Comparison of ENCODE assay signal across 11 cellular contexts in genomic region chr17:80758793-80759673, GRCh38.
DNase-seq lines count a peak whose midpoint lies in the region; ATAC-seq, FAIRE-seq and TF ChIP-seq lines count a peak whose summit lies in the region.
"Had no signal": no experiment of that assay in that cellular context is flagged by ENCODE, and none has a peak within 500 bp of the region (broad histone marks: within the 10 kb centered on the region; RNA-seq: fewer than 3 reads in every experiment).

No MANE protein-coding gene starts in this region.

- no peak overlapping the region for H3K4me3 Mint-ChIP-seq in activated CD4-positive, alpha-beta memory T cell treated with anti-CD3 and anti-CD28 coated beads for 36 hours

- FAIRE-seq in HTR-8/SVneo (lab: Jason Lieb, UNC), result no peak

- 78 to 100% methylated on average over 1 to 13 of the region's 13 CpGs for WGBS in transverse colon (ENCODE audit: low coverage in 1 of 2), 2 donors

- no peak for DNase-seq in Right ventricle myocardium inferior (ENCODE audit: missing footprints)
- DNase-seq in cardiac septum (ENCODE audit: low spot score), result no peak
- DNase-seq in activated CD4-positive, alpha-beta memory T cell treated with anti-CD3 and anti-CD28 coated beads for 36 hours, result peak; percentile 71
- peak; percentile 49 for DNase-seq in left ventricle myocardium inferior
- no peak for DNase-seq in transverse colon
- DNase-seq in HTR-8/SVneo (ENCODE audit: insufficient read length, low spot score), result no peak
- DNase-seq in NCI-H1105 treated with DMSO at 0.1 percent for 48 hours (lab: John Stamatoyannopoulos, UW), result no peak
- no peak for DNase-seq in cortex of kidney (lab: John Stamatoyannopoulos, UW)
- DNase-seq: aorta; NCI-H1105; stimulated activated CD8-positive, alpha-beta memory T cell treated with anti-CD3 and anti-CD28 coated beads, Interleukin-4, amount 100 ng/mL, for 48 hours had no signal

- intact Hi-C loops in Right ventricle myocardium inferior (cut with DNase I) (no loop called here), cardiac septum (cut with DNase I) (no loop called here), left ventricle myocardium inferior (cut with micrococcal nuclease) (no loop called here), transverse colon (cut with DNase I; ENCODE audit: low total_unique reads) (no loop called here)
- intact Hi-C loops in activated CD4-positive, alpha-beta memory T cell treated with anti-CD3 and anti-CD28 coated beads for 36 hours (cut with micrococcal nuclease), result no loop called here

- H3K27ac ChIP-seq in left ventricle myocardium inferior (replicated peaks) (peak overlapping the region; percentile 17), transverse colon (peak overlapping the region; percentile 11 to 56 (median 46))

- H3K27ac Mint-ChIP-seq in activated CD4-positive, alpha-beta memory T cell treated with anti-CD3 and anti-CD28 coated beads for 36 hours, result peak overlapping the region; percentile 86

- no peaks in the 10 kb centered on the region for H3K27me3 Mint-ChIP-seq in activated CD4-positive, alpha-beta memory T cell treated with anti-CD3 and anti-CD28 coated beads for 36 hours

- H3K9me3 ChIP-seq in left ventricle myocardium inferior (replicated peaks), result no peaks in the 10 kb centered on the region
- no peaks in the 10 kb centered on the region for H3K9me3 ChIP-seq in transverse colon

- H3K36me3 Mint-ChIP-seq in activated CD4-positive, alpha-beta memory T cell treated with anti-CD3 and anti-CD28 coated beads for 36 hours, result peaks cover 26% of the 10 kb centered on the region

- peaks cover 60% of the 10 kb centered on the region for H3K4me1 Mint-ChIP-seq in activated CD4-positive, alpha-beta memory T cell treated with anti-CD3 and anti-CD28 coated beads for 36 hours (ENCODE audit: low read depth)

- no peak for TF ChIP-seq EP300 in transverse colon (IDR thresholded peaks at IDR 0.05; ENCODE audit: low read depth)

- POLR2A ChIA-PET in activated CD4-positive, alpha-beta memory T cell treated with anti-CD3 and anti-CD28 coated beads for 36 hours (lab: Charles Lee), result no interaction called here

- in situ Hi-C loops in transverse colon (cut with MboI; ENCODE audit: low pct_ligation_motif_present in 1 of 4, low pct_unique_long_range_greater_than_20kb in 1 of 4, low sequenced_read_pairs in 3 of 4), result no loop called here

- TF ChIP-seq CTCF in left ventricle myocardium inferior (IDR thresholded peaks at IDR 0.05; ENCODE audit: borderline replicate concordance), result no peak
- TF ChIP-seq CTCF in transverse colon (IDR thresholded peaks at IDR 0.05), result no peak

- no peak for TF ChIP-seq POLR2A in transverse colon (IDR thresholded peaks at IDR 0.05)

- ATAC-seq in Right ventricle myocardium inferior, result peak; percentile 68

- peaks cover 7% of the 10 kb centered on the region for H3K4me1 ChIP-seq in left ventricle myocardium inferior
- H3K4me1 ChIP-seq in transverse colon, result peaks cover 6 to 27% (median 11%) of the 10 kb centered on the region in 4 donors

- H3K36me3 ChIP-seq in left ventricle myocardium inferior (peaks cover 18% of the 10 kb centered on the region), transverse colon (peaks cover 0 to 6% (median 0%) of the 10 kb centered on the region in 4 donors)

- CTCF ChIA-PET in activated CD4-positive, alpha-beta memory T cell treated with anti-CD3 and anti-CD28 coated beads for 36 hours (lab: Charles Lee), result interaction anchor here (0.6 to 1.6 kb wide), 4 partner anchors 9 to 183 kb away, joined by 3 to 4 read pairs (median 3); no protein-coding TSS in a partner anchor

- no peaks in the 10 kb centered on the region for H3K27me3 ChIP-seq in left ventricle myocardium inferior (ENCODE audit: low read depth)
- no peaks in the 10 kb centered on the region for H3K27me3 ChIP-seq in transverse colon

- no peaks in the 10 kb centered on the region for H3K9me3 Mint-ChIP-seq in activated CD4-positive, alpha-beta memory T cell treated with anti-CD3 and anti-CD28 coated beads for 36 hours

- H3K4me3 ChIP-seq in left ventricle myocardium inferior (no peak overlapping the region), transverse colon (no peak overlapping the region)

Comparison
In these comparisons a context has a peak if more than half of its experiments do, and no peak if none do; other contexts are left out.
1. DNase-seq: peak in activated CD4-positive, alpha-beta memory T cell treated with anti-CD3 and anti-CD28 coated beads for 36 hours (single experiment) and left ventricle myocardium inferior (single experiment); none in Right ventricle myocardium inferior (single experiment), cardiac septum (single experiment), transverse colon (single experiment), HTR-8/SVneo (single experiment), NCI-H1105 treated with DMSO at 0.1 percent for 48 hours (single experiment) and cortex of kidney (single experiment).